ENCODE assay signal across 1 cellular context in genomic region chr2:111441614-111442013, GRCh38.
A peak's percentile ranks its signal among the peaks of the same experiment; 100 is the strongest.
TF ChIP-seq lines count a peak whose summit lies in the region.

No MANE protein-coding gene starts in this region.

TF ChIP-seq in SK-N-SH, 30 proteins besides CTCF, POLR2A, EP300 and RAD21:
- TF ChIP-seq PBX3 (IDR thresholded peaks at IDR 0.05): peak; percentile 25
